Comparison of ENCODE assay signal across 19 cellular contexts in the genomic region with DNA sequence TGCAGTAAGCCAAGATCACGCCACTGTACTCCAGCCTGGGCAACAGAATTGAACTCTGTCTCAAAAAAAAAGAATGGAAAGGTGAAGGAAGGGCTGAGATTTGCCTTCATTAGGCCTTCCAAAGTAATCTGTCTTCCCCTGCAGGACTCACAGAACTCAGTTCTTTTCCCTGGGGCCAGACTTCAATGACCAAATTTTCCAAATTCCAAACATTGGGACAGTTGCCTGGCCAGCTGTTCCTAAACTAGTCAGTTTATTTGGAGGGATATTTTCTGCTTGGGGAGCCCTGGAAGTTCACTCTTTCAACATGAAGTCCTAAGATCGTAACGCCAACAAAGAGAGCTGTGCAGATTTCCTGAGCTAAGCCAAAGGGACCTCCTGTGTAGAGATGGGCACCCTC. TPM values are rescaled to one million over a fixed set of nuclear protein-coding genes. Genes with fewer than 3 reads are reported as not detected.
DNase-seq lines count a peak whose midpoint lies in the region; ATAC-seq and TF ChIP-seq lines count a peak whose summit lies in the region.
"Had no signal": no experiment of that assay in that cellular context is flagged by ENCODE, and none has a peak within 500 bp of the region (broad histone marks: within the 10 kb centered on the region; RNA-seq: fewer than 3 reads in every experiment).

No MANE protein-coding gene starts in this region.

- H3K27me3 ChIP-seq in cardiac muscle cell (no peaks in the 10 kb centered on the region), breast epithelium (no peaks in the 10 kb centered on the region)
- H3K27me3 ChIP-seq: BLaER1 treated with 17β-estradiol and CSF1 and Interleukin-3, amounts not matched to agents 10 nM and 100 nM; MG63 had no signal

- H3K27ac ChIP-seq in cardiac muscle cell: peak overlapping the region; percentile 85
- H3K27ac ChIP-seq in urinary bladder (ENCODE audit: low read depth): peak overlapping the region; percentile 5
- no peak overlapping the region for H3K27ac ChIP-seq in breast epithelium
- H3K27ac ChIP-seq: BLaER1 treated with 17β-estradiol and CSF1 and Interleukin-3, amounts not matched to agents 10 nM and 100 nM had no signal

- TF ChIP-seq POLR2A in breast epithelium (IDR thresholded peaks at IDR 0.05): no peak

- H3K9me3 Mint-ChIP-seq in endothelial cell (ENCODE audit: unreplicated experiment) (no peaks in the 10 kb centered on the region), nephron progenitor cell (no peaks in the 10 kb centered on the region)

- no peak overlapping the region for H3K4me3 Mint-ChIP-seq in endothelial cell (ENCODE audit: unreplicated experiment)
- no peak overlapping the region for H3K4me3 Mint-ChIP-seq in nephron progenitor cell

- H3K36me3 ChIP-seq in cardiac muscle cell (no peaks in the 10 kb centered on the region), urinary bladder (ENCODE audit: insufficient read depth) (no peaks in the 10 kb centered on the region), breast epithelium (no peaks in the 10 kb centered on the region)

- WGBS in urinary bladder: 68% methylated on average over 3 of the region's 3 CpGs

- H3K4me3 ChIP-seq in cardiac muscle cell: no peak overlapping the region
- no peak overlapping the region for H3K4me3 ChIP-seq in urinary bladder (ENCODE audit: low read depth, low read length)
- H3K4me3 ChIP-seq in breast epithelium: no peak overlapping the region
- H3K4me3 ChIP-seq: BLaER1 treated with 17β-estradiol and CSF1 and Interleukin-3, amounts not matched to agents 10 nM and 100 nM; GM12878; MG63 had no signal

- ATAC-seq in left cardiac atrium: no peak
- ATAC-seq: GM12878 had no signal

- H3K4me1 ChIP-seq in cardiac muscle cell (ENCODE audit: low read depth) (peaks cover 22% of the 10 kb centered on the region), urinary bladder (ENCODE audit: insufficient read depth) (no peaks in the 10 kb centered on the region), breast epithelium (peaks cover 0 to 6% of the 10 kb centered on the region in 2 donors)

- intact Hi-C loops in left cardiac atrium (cut with DNase I): loop anchor here in 1 of 2 donors (10.0 kb wide), 1 partner anchor 93 kb away; a partner anchor contains a TSS
- intact Hi-C loops in breast epithelium (cut with DNase I; ENCODE audit: low total_unique reads): no loop called here

- H3K27ac Mint-ChIP-seq in endothelial cell (ENCODE audit: unreplicated experiment) (peak overlapping the region; percentile 95), nephron progenitor cell (peak overlapping the region; percentile 95)

- DNase-seq in cardiac muscle cell (ENCODE audit: low read depth in 1 of 2, low spot score in 1 of 2) (no peak), left cardiac atrium (no peak), endothelial cell (ENCODE audit: low spot score) (no peak), nephron progenitor cell (no peak), breast epithelium (ENCODE audit: low spot score in 2 of 2) (no peak), NCI-H774 (lab: John Stamatoyannopoulos, UW) (no peak)
- no peak for DNase-seq in activated naive CD4-positive, alpha-beta T cell treated with anti-CD3 and anti-CD28 coated beads, Interleukin-2, amount 50 U/mL, for 16 hours
- DNase-seq: 8988T, COR-L47, DMS53, GOT3, MG63, NCI-H1092 treated with DMSO at 0.1 percent for 48 hours, NCI-H1694, NCI-H446, NCI-H748 treated with DMSO at 0.1 percent for 48 hours had no signal

- H3K4me1 Mint-ChIP-seq in endothelial cell (ENCODE audit: unreplicated experiment) (peaks cover 48% of the 10 kb centered on the region), nephron progenitor cell (peaks cover 52% of the 10 kb centered on the region)

- H3K27me3 Mint-ChIP-seq in endothelial cell (ENCODE audit: unreplicated experiment): peaks cover 2% of the 10 kb centered on the region
- H3K27me3 Mint-ChIP-seq in nephron progenitor cell (ENCODE audit: low read depth, poor library complexity): no peaks in the 10 kb centered on the region

- H3K36me3 Mint-ChIP-seq in endothelial cell (ENCODE audit: low read depth, unreplicated experiment) (peaks cover 3% of the 10 kb centered on the region), nephron progenitor cell (ENCODE audit: low read depth) (peaks cover 6% of the 10 kb centered on the region)

- no peak for TF ChIP-seq CTCF in cardiac muscle cell (IDR thresholded peaks at IDR 0.05; ENCODE audit: low read depth, low read length)
- TF ChIP-seq CTCF in endothelial cell (IDR thresholded peaks at IDR 0.05; ENCODE audit: unreplicated experiment): no peak
- TF ChIP-seq CTCF in nephron progenitor cell (IDR thresholded peaks at IDR 0.05): no peak
- TF ChIP-seq CTCF in breast epithelium (IDR thresholded peaks at IDR 0.05): no peak

- H3K9me3 ChIP-seq in cardiac muscle cell (ENCODE audit: low read depth) (no peaks in the 10 kb centered on the region), breast epithelium (no peaks in the 10 kb centered on the region)
- H3K9me3 ChIP-seq: BLaER1 treated with 17β-estradiol and CSF1 and Interleukin-3, amounts not matched to agents 10 nM and 100 nM; MG63 had no signal

RNA-seq across cellular contexts. Expression of a gene that starts 5.4 kb away (rescaled TPM):
- total RNA-seq in cardiac muscle cell (28.1 and 36.5 TPM in 2 replicates), left cardiac atrium (10 to 100 TPM; 26.1 to 30.2 TPM), endothelial cell (ENCODE audit: unreplicated experiment) (133 TPM), urinary bladder (16.9 TPM), breast epithelium (10 to 100 TPM; 28.7 to 39.0 (median 37.6) TPM)
- polyA plus RNA-seq in cardiac muscle cell (30.8 and 35.5 TPM in 2 replicates), urinary bladder (43.0 TPM)

RNA-seq across cellular contexts. Expression of a gene that starts 15.9 kb away (rescaled TPM):
- 51.2 and 61.2 TPM in 2 replicates for total RNA-seq in cardiac muscle cell
- 122 and 124 TPM in 2 replicates for polyA plus RNA-seq in cardiac muscle cell
- total RNA-seq in left cardiac atrium: 10 to 100 TPM; 77.7 to 83.8 TPM
- 124 TPM for total RNA-seq in endothelial cell (ENCODE audit: unreplicated experiment)
- 82.4 TPM for total RNA-seq in urinary bladder
- 119 TPM for polyA plus RNA-seq in urinary bladder
- total RNA-seq in breast epithelium: 10 to 100 TPM; 76.0 to 90.3 (median 87.5) TPM

RNA-seq across cellular contexts. Expression of a gene that starts 20.0 kb away (rescaled TPM):
- total RNA-seq in cardiac muscle cell (60.7 and 65.9 TPM in 2 replicates), left cardiac atrium (10 to 100 TPM; 21.8 to 27.6 TPM), endothelial cell (ENCODE audit: unreplicated experiment) (20.5 TPM), urinary bladder (18.9 TPM), breast epithelium (10 to 100 TPM; 36.3 to 44.5 (median 37.0) TPM)
- polyA plus RNA-seq in cardiac muscle cell (64.6 and 92.6 TPM in 2 replicates), urinary bladder (49.5 TPM)

RNA-seq across cellular contexts. Expression of a gene that starts 20.0 kb away (rescaled TPM):
- 85.4 and 137 TPM in 2 replicates for total RNA-seq in cardiac muscle cell
- 103 and 121 TPM in 2 replicates for polyA plus RNA-seq in cardiac muscle cell
- 10 to 100 TPM; 50.5 to 63.7 TPM for total RNA-seq in left cardiac atrium
- total RNA-seq in endothelial cell (ENCODE audit: unreplicated experiment): 73.8 TPM
- 9.8 TPM for total RNA-seq in urinary bladder
- 108 TPM for polyA plus RNA-seq in urinary bladder
- total RNA-seq in breast epithelium: 10 to 100 TPM; 32.5 to 50.1 (median 37.0) TPM

RNA-seq across cellular contexts. Expression of a gene that starts 21.4 kb away (rescaled TPM):
- total RNA-seq in cardiac muscle cell: 18.7 and 19.6 TPM in 2 replicates
- 48.8 and 59.9 TPM in 2 replicates for polyA plus RNA-seq in cardiac muscle cell
- 10 to 100 TPM; 13.4 to 20.8 TPM for total RNA-seq in left cardiac atrium
- 22.2 TPM for total RNA-seq in endothelial cell (ENCODE audit: unreplicated experiment)
- 12.5 TPM for total RNA-seq in urinary bladder
- 28.4 TPM for polyA plus RNA-seq in urinary bladder
- total RNA-seq in breast epithelium: 10 to 100 TPM; 11.7 to 26.9 (median 24.9) TPM

Comparison
In these comparisons a context has a peak if more than half of its experiments do, and no peak if none do; other contexts are left out.
1. H3K27ac ChIP-seq: peak in cardiac muscle cell (single experiment) and urinary bladder (single experiment); none in breast epithelium (0 of 2).